13 cellular contexts compared by ENCODE assay signal in genomic region chr1:172255223-172255560, GRCh38.
DNase-seq lines count a peak whose midpoint lies in the region; ATAC-seq, FAIRE-seq and TF ChIP-seq lines count a peak whose summit lies in the region.
"Had no signal": no experiment of that assay in that cellular context is flagged by ENCODE, and none has a peak within 500 bp of the region (broad histone marks: within the 10 kb centered on the region; RNA-seq: fewer than 3 reads in every experiment).

No MANE protein-coding gene starts in this region.

- H3K4me1 ChIP-seq in endothelial cell of umbilical vein (ENCODE audit: control insufficient read depth, extremely low read depth, insufficient read depth, low read length) (peaks cover 20% of the 10 kb centered on the region), endodermal cell (ENCODE audit: control insufficient read depth, insufficient read depth, low read length) (no peaks in the 10 kb centered on the region), testis (no peaks in the 10 kb centered on the region)

- CTCF ChIA-PET in endothelial cell of umbilical vein (lab: Charles Lee): interaction anchor here (0.7 to 3.9 kb wide), 9 partner anchors 16 to 252 kb away, joined by 3 to 19 read pairs (median 3); no protein-coding TSS in a partner anchor

- no peaks in the 10 kb centered on the region for H3K36me3 ChIP-seq in endothelial cell of umbilical vein (ENCODE audit: control insufficient read depth in 2 of 2, extremely low read depth in 1 of 2, insufficient read depth in 2 of 2, low read length in 2 of 2)
- H3K36me3 ChIP-seq in endodermal cell (ENCODE audit: control insufficient read depth, insufficient read depth, low read length): no peaks in the 10 kb centered on the region
- H3K36me3 ChIP-seq in testis (ENCODE audit: low read depth, missing control alignments): no peaks in the 10 kb centered on the region
- H3K36me3 ChIP-seq: MG63 had no signal

- no peaks in the 10 kb centered on the region for H3K27me3 Mint-ChIP-seq in activated CD4-positive, alpha-beta T cell treated with anti-CD3 and anti-CD28 coated beads, Interleukin-2, amount 10 ng/mL, durations not matched to agents 24 days and 14 days
- no peaks in the 10 kb centered on the region for H3K27me3 Mint-ChIP-seq in stimulated activated naive CD8-positive, alpha-beta T cell treated with anti-CD3 and anti-CD28 coated beads, Interleukin-15, amount 100 ng/mL, for 72 hours
- no peaks in the 10 kb centered on the region for H3K27me3 Mint-ChIP-seq in endodermal cell (ENCODE audit: insufficient read depth)
- H3K27me3 Mint-ChIP-seq: activated CD4-positive, alpha-beta T cell treated with anti-CD3 and anti-CD28 coated beads, Interleukin-2, amount 10 ng/mL, durations not matched to agents 7 days and 5 days had no signal

- H3K4me1 Mint-ChIP-seq in activated CD4-positive, alpha-beta T cell treated with anti-CD3 and anti-CD28 coated beads, Interleukin-2, amount 10 ng/mL, durations not matched to agents 24 days and 14 days: peaks cover 22% of the 10 kb centered on the region
- peaks cover 27% of the 10 kb centered on the region for H3K4me1 Mint-ChIP-seq in stimulated activated naive CD8-positive, alpha-beta T cell treated with anti-CD3 and anti-CD28 coated beads, Interleukin-15, amount 100 ng/mL, for 72 hours
- H3K4me1 Mint-ChIP-seq in endodermal cell: no peaks in the 10 kb centered on the region

- ATAC-seq in SK-N-SH treated with all-trans-retinoic acid at 6 μM for 48 hours: peak; percentile 83
- ATAC-seq in stimulated activated naive CD8-positive, alpha-beta T cell treated with anti-CD3 and anti-CD28 coated beads, Interleukin-15, amount 100 ng/mL, for 72 hours: peak; percentile 57

- H3K27ac ChIP-seq in endothelial cell of umbilical vein (ENCODE audit: insufficient read depth, low read depth, low read length) (peak overlapping the region; percentile 99), endodermal cell (ENCODE audit: low read depth, low read length) (no peak overlapping the region), testis (no peak overlapping the region)

- intact Hi-C loops in activated CD4-positive, alpha-beta T cell treated with anti-CD3 and anti-CD28 coated beads, Interleukin-2, amount 10 ng/mL, durations not matched to agents 24 days and 14 days (cut with micrococcal nuclease): no loop called here
- intact Hi-C loops in endothelial cell of umbilical vein (cut with micrococcal nuclease) (loop anchor here (1.0 to 2.0 kb wide), 7 partner anchors 67 to 252 kb away; no protein-coding TSS in a partner anchor), testis (cut with DNase I; ENCODE audit: low total_unique reads) (no loop called here)

- peak overlapping the region; percentile 64 for H3K4me2 ChIP-seq in endothelial cell of umbilical vein (ENCODE audit: insufficient read depth, low read length)

- TF ChIP-seq CTCF in endothelial cell of umbilical vein (IDR thresholded peaks at IDR 0.05; ENCODE audit: extremely low read depth in 1 of 2, insufficient read depth in 1 of 2, low read depth in 1 of 2, low read length in 2 of 2): no peak
- no peak for TF ChIP-seq CTCF in endodermal cell (conservative IDR thresholded peaks at IDR 0.05)
- no peak for TF ChIP-seq CTCF in testis (IDR thresholded peaks at IDR 0.05)

- H3K27ac Mint-ChIP-seq in activated CD4-positive, alpha-beta T cell treated with anti-CD3 and anti-CD28 coated beads, Interleukin-2, amount 10 ng/mL, durations not matched to agents 24 days and 14 days: peak overlapping the region; percentile 78
- peak overlapping the region in 1 of 2 donors; percentile 47 for H3K27ac Mint-ChIP-seq in stimulated activated naive CD8-positive, alpha-beta T cell treated with anti-CD3 and anti-CD28 coated beads, Interleukin-15, amount 100 ng/mL, for 72 hours
- no peak overlapping the region for H3K27ac Mint-ChIP-seq in endodermal cell
- H3K27ac Mint-ChIP-seq: activated CD4-positive, alpha-beta T cell treated with anti-CD3 and anti-CD28 coated beads, Interleukin-2, amount 10 ng/mL, durations not matched to agents 7 days and 5 days had no signal

- no peak for TF ChIP-seq POLR2A in endothelial cell of umbilical vein (IDR thresholded peaks at IDR 0.05; ENCODE audit: low read depth, low read length)
- no peak for TF ChIP-seq POLR2A in testis (IDR thresholded peaks at IDR 0.05)

- H3K4me3 ChIP-seq in endothelial cell of umbilical vein (replicated peaks in 1 of 3; ENCODE audit: insufficient read depth in 1 of 3, low read depth in 1 of 3, low read length in 3 of 3): peak overlapping the region in 1 of 3 experiments; percentile 11
- H3K4me3 ChIP-seq in endodermal cell (ENCODE audit: low read length): no peak overlapping the region
- H3K4me3 ChIP-seq in testis: no peak overlapping the region
- H3K4me3 ChIP-seq: MG63 had no signal

- DNase-seq in activated CD4-positive, alpha-beta T cell treated with anti-CD3 and anti-CD28 coated beads, Interleukin-2, amount 10 ng/mL, durations not matched to agents 24 days and 14 days: no peak
- no peak for DNase-seq in activated CD4-positive, alpha-beta T cell treated with anti-CD3 and anti-CD28 coated beads for 48 hours
- no peak for DNase-seq in endothelial cell of umbilical vein (ENCODE audit: low read depth, low spot score)
- no peak for DNase-seq in stimulated activated naive CD8-positive, alpha-beta T cell treated with anti-CD3 and anti-CD28 coated beads, Interleukin-15, amount 100 ng/mL, for 72 hours
- DNase-seq in endodermal cell: no peak
- no peak for DNase-seq in testis
- DNase-seq in NK-92 treated with Interleukin-12 subunit alpha and Interleukin-12 subunit beta, amount 100 ng/mL, for 24 hours (lab: John Stamatoyannopoulos, UW): no peak
- DNase-seq: activated CD4-positive, alpha-beta T cell treated with anti-CD3 and anti-CD28 coated beads, Interleukin-2, amount 10 ng/mL, durations not matched to agents 7 days and 5 days; MG63; NCI-H446 treated with DMSO at 0.1 percent for 48 hours; posterior cingulate gyrus; substantia nigra had no signal

- dilution Hi-C loops in endothelial cell of umbilical vein (cut with MboI; ENCODE audit: extremely low pct_ligation_motif_present, low sequenced_read_pairs): no loop called here

- H2AFZ ChIP-seq in endothelial cell of umbilical vein (ENCODE audit: low read depth, low read length): peak overlapping the region; percentile 65

- H3K27me3 ChIP-seq in endothelial cell of umbilical vein (ENCODE audit: control insufficient read depth in 2 of 2, insufficient read depth in 2 of 2, low read length in 2 of 2) (no peaks in the 10 kb centered on the region), endodermal cell (ENCODE audit: control insufficient read depth, insufficient read depth, low read length, poor library complexity, severe bottlenecking) (no peaks in the 10 kb centered on the region), testis (no peaks in the 10 kb centered on the region)
- H3K27me3 ChIP-seq: MG63 had no signal

- peaks cover 12% of the 10 kb centered on the region for H3K36me3 Mint-ChIP-seq in activated CD4-positive, alpha-beta T cell treated with anti-CD3 and anti-CD28 coated beads, Interleukin-2, amount 10 ng/mL, durations not matched to agents 24 days and 14 days (ENCODE audit: low read depth)
- no peaks in the 10 kb centered on the region for H3K36me3 Mint-ChIP-seq in endodermal cell (ENCODE audit: low read depth)

- H3K9ac ChIP-seq in endothelial cell of umbilical vein (replicated peaks; ENCODE audit: extremely low read depth, insufficient read depth, low read length) (peak overlapping the region; percentile 80), endodermal cell (ENCODE audit: extremely low read depth, low read length, poor library complexity, severe bottlenecking) (no peak overlapping the region)

- H3K79me2 ChIP-seq in endothelial cell of umbilical vein (ENCODE audit: control insufficient read depth, insufficient read depth, low read length): no peaks in the 10 kb centered on the region

- no peak for FAIRE-seq in endothelial cell of umbilical vein (lab: Jason Lieb, UNC)

- no peaks in the 10 kb centered on the region for H3K9me3 ChIP-seq in endothelial cell of umbilical vein (replicated peaks; ENCODE audit: control insufficient read depth, insufficient read depth, low read length)
- no peaks in the 10 kb centered on the region for H3K9me3 ChIP-seq in endodermal cell (ENCODE audit: control insufficient read depth, low read length)
- H3K9me3 ChIP-seq in testis: no peaks in the 10 kb centered on the region

- POLR2A ChIA-PET in endothelial cell of umbilical vein (lab: Charles Lee): no interaction called here

- H3K9me3 Mint-ChIP-seq in activated CD4-positive, alpha-beta T cell treated with anti-CD3 and anti-CD28 coated beads, Interleukin-2, amount 10 ng/mL, durations not matched to agents 24 days and 14 days: peaks cover 26% of the 10 kb centered on the region
- peaks cover 12 to 25% of the 10 kb centered on the region in 2 donors for H3K9me3 Mint-ChIP-seq in stimulated activated naive CD8-positive, alpha-beta T cell treated with anti-CD3 and anti-CD28 coated beads, Interleukin-15, amount 100 ng/mL, for 72 hours
- no peaks in the 10 kb centered on the region for H3K9me3 Mint-ChIP-seq in endodermal cell

- H4K20me1 ChIP-seq in endothelial cell of umbilical vein (replicated peaks; ENCODE audit: control insufficient read depth, extremely low read depth, insufficient read depth, low read length): no peaks in the 10 kb centered on the region

- peak overlapping the region; percentile 28 for H3K4me3 Mint-ChIP-seq in activated CD4-positive, alpha-beta T cell treated with anti-CD3 and anti-CD28 coated beads, Interleukin-2, amount 10 ng/mL, durations not matched to agents 24 days and 14 days
- peak overlapping the region; percentile 4 to 34 for H3K4me3 Mint-ChIP-seq in stimulated activated naive CD8-positive, alpha-beta T cell treated with anti-CD3 and anti-CD28 coated beads, Interleukin-15, amount 100 ng/mL, for 72 hours
- no peak overlapping the region for H3K4me3 Mint-ChIP-seq in endodermal cell
- H3K4me3 Mint-ChIP-seq: activated CD4-positive, alpha-beta T cell treated with anti-CD3 and anti-CD28 coated beads, Interleukin-2, amount 10 ng/mL, durations not matched to agents 7 days and 5 days had no signal

- no peaks in the 10 kb centered on the region for H3K9me1 ChIP-seq in endothelial cell of umbilical vein (replicated peaks; ENCODE audit: control insufficient read depth, extremely low read depth, insufficient read depth, low read length)

- TSS peak; percentile 64 for BruUV-seq in endothelial cell of umbilical vein (replicated peaks; lab: Mats Ljungman, UMichigan)

TF ChIP-seq in SK-N-SH treated with all-trans-retinoic acid at 6 μM for 48 hours, 23 proteins besides CTCF, POLR2A, EP300 and RAD21 (continues in another document):
- TF ChIP-seq ZNF565 (CRISPR knock-in tag; conservative IDR thresholded peaks at IDR 0.05; ENCODE audit: low read depth): no peak
- TF ChIP-seq OSR1 (CRISPR knock-in tag; IDR thresholded peaks at IDR 0.05): no peak
- TF ChIP-seq ESRRG (CRISPR knock-in tag; IDR thresholded peaks at IDR 0.05): no peak
- no peak for TF ChIP-seq ZFP30 (CRISPR knock-in tag; IDR thresholded peaks at IDR 0.05)
- TF ChIP-seq ZNF70 (CRISPR knock-in tag; IDR thresholded peaks at IDR 0.05): no peak

TF ChIP-seq in endothelial cell of umbilical vein, 7 proteins besides CTCF, POLR2A, EP300 and RAD21 (continues in another document):
- no peak for TF ChIP-seq POLR2AphosphoS5 (IDR thresholded peaks at IDR 0.05; ENCODE audit: insufficient read depth, low read depth, low read length)
- TF ChIP-seq GATA2 (IDR thresholded peaks at IDR 0.05; ENCODE audit: insufficient read depth, insufficient read length, low read depth, low read length): no peak
